ENCODE assay signal across 10 cellular contexts in genomic region chr10:98331888-98332287, GRCh38.
DNase-seq lines count a peak whose midpoint lies in the region; ATAC-seq, FAIRE-seq and TF ChIP-seq lines count a peak whose summit lies in the region.
"Had no signal": no experiment of that assay in that cellular context is flagged by ENCODE, and none has a peak within 500 bp of the region (broad histone marks: within the 10 kb centered on the region; RNA-seq: fewer than 3 reads in every experiment).

No MANE protein-coding gene starts in this region.

- ATAC-seq in HG03025 (IDR thresholded peaks at IDR 0.05; ENCODE audit: low FRiP score, unreplicated experiment) (no peak), HG03457 (IDR thresholded peaks at IDR 0.05; ENCODE audit: unreplicated experiment) (no peak)

- no peaks in the 10 kb centered on the region for H3K27me3 ChIP-seq in H7 (ENCODE audit: control insufficient read depth, insufficient read depth, low read length)

- H3K27me3 Mint-ChIP-seq in glutamatergic neuron (ENCODE audit: unreplicated experiment): no peaks in the 10 kb centered on the region

- no peak overlapping the region for H3K4me3 Mint-ChIP-seq in glutamatergic neuron (ENCODE audit: unreplicated experiment)
- H3K4me3 Mint-ChIP-seq: mesothelial cell of epicardium had no signal

- no peaks in the 10 kb centered on the region for H3K36me3 Mint-ChIP-seq in glutamatergic neuron (ENCODE audit: unreplicated experiment)
- H3K36me3 Mint-ChIP-seq: mesothelial cell of epicardium had no signal

- no peak overlapping the region for H3K4me3 ChIP-seq in H7 (ENCODE audit: insufficient read depth, low read depth, low read length)

- no peak overlapping the region for H3K27ac Mint-ChIP-seq in glutamatergic neuron (ENCODE audit: unreplicated experiment)
- H3K27ac Mint-ChIP-seq: mesothelial cell of epicardium had no signal

- H3K4me1 Mint-ChIP-seq in glutamatergic neuron (ENCODE audit: low read depth, unreplicated experiment): peaks cover 8% of the 10 kb centered on the region
- H3K4me1 Mint-ChIP-seq: mesothelial cell of epicardium had no signal

- DNase-seq in COLO668 (lab: John Stamatoyannopoulos, UW; ENCODE audit: unreplicated experiment): peak; percentile 10
- peak; percentile 87 for DNase-seq in H7
- DNase-seq in RCC 7860 (ENCODE audit: low spot score): peak; percentile 38
- no peak for DNase-seq in glutamatergic neuron
- DNase-seq in NCI-H345 (lab: John Stamatoyannopoulos, UW): no peak
- no peak for DNase-seq in activated CD8-positive, alpha-beta memory T cell treated with anti-CD3 and anti-CD28 coated beads for 24 hours
- DNase-seq: NCI-H2107 had no signal

- no peak for FAIRE-seq in RCC 7860 (lab: Jason Lieb, UNC)

- H3K9me3 Mint-ChIP-seq in glutamatergic neuron (ENCODE audit: unreplicated experiment): peaks cover 1% of the 10 kb centered on the region

- TF ChIP-seq CTCF in glutamatergic neuron (IDR thresholded peaks at IDR 0.05; ENCODE audit: partially characterized antibody, unreplicated experiment): peak; percentile 25

- no peaks in the 10 kb centered on the region for H3K36me3 ChIP-seq in H7 (replicated peaks; ENCODE audit: control insufficient read depth, insufficient read depth, low read length)

Comparison
In these comparisons a context has a peak if more than half of its experiments do, and no peak if none do; other contexts are left out.
1. DNase-seq: peak in COLO668 (single experiment), H7 (single experiment) and RCC 7860 (single experiment); none in glutamatergic neuron (single experiment), NCI-H345 (single experiment) and activated CD8-positive, alpha-beta memory T cell treated with anti-CD3 and anti-CD28 coated beads for 24 hours (single experiment).